Comparison of ENCODE assay signal across 20 cellular contexts in the genomic region with DNA sequence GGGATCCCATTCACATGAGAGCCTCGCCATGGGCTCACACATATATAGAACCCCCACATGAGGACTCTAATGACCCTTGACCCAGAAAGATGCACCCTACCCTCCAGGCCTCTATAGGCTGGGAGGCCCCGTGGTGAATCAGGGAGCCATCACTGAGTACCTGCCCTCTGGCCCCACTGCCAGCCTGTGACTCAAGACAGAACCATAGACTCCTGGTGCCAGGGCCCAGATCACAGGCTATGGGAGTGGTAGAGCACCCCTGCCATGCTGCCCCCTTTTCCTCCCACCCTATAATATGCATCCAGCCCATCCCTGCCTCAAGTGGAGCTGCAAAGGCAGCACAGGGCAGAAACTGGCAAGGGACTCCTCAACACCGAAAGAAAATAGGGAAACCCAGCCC. TPM values are rescaled to one million over a fixed set of nuclear protein-coding genes. Genes with fewer than 3 reads are reported as not detected.
DNase-seq lines count a peak whose midpoint lies in the region; ATAC-seq and TF ChIP-seq lines count a peak whose summit lies in the region.
"Had no signal": no experiment of that assay in that cellular context is flagged by ENCODE, and none has a peak within 500 bp of the region (broad histone marks: within the 10 kb centered on the region; RNA-seq: fewer than 3 reads in every experiment).

No MANE protein-coding gene starts in this region.

- ATAC-seq in IMR-90 (ENCODE audit: low read depth) (no peak), HG03565 (IDR thresholded peaks at IDR 0.05; ENCODE audit: unreplicated experiment) (no peak)
- ATAC-seq in stimulated activated effector memory CD8-positive, alpha-beta T cell treated with anti-CD3 and anti-CD28 coated beads, Interleukin-12 subunit alpha, Interleukin-12 subunit beta, amount 100 ng/mL, for 72 hours = no peak

- H3K27me3 ChIP-seq in IMR-90 (ENCODE audit: control insufficient read depth, insufficient read depth, low read length) = no peaks in the 10 kb centered on the region

- H3K4me1 ChIP-seq in IMR-90 (ENCODE audit: control insufficient read depth, insufficient read depth, low read length) = peaks cover 11% of the 10 kb centered on the region

- in situ Hi-C loops in IMR-90 (cut with MboI; ENCODE audit: low sequenced_read_pairs) = no loop called here

- H2BK15ac ChIP-seq in IMR-90 (ENCODE audit: low read depth, low read length) = no peak overlapping the region

- peaks cover 14% of the 10 kb centered on the region for H3K9me1 ChIP-seq in IMR-90 (ENCODE audit: insufficient read depth, low read length)

- no peaks in the 10 kb centered on the region for H4K20me1 ChIP-seq in IMR-90 (ENCODE audit: insufficient read depth, low read length)

- H3K4me3 Mint-ChIP-seq in stimulated activated effector memory CD8-positive, alpha-beta T cell treated with anti-CD3 and anti-CD28 coated beads, Interleukin-12 subunit alpha, Interleukin-12 subunit beta, amount 100 ng/mL, for 72 hours = no peak overlapping the region

- no peak overlapping the region for H2BK120ac ChIP-seq in IMR-90 (ENCODE audit: low read depth, low read length)

- dilution Hi-C loops in IMR-90 (cut with HindIII; ENCODE audit: low sequenced_read_pairs, unreplicated experiment) = loop anchor here (25.0 kb wide), 1 partner anchor 163 kb away; a partner anchor contains a TSS

- H3K56ac ChIP-seq in IMR-90 (ENCODE audit: extremely low read depth, insufficient read depth, low read length) = no peak overlapping the region

- H3K23ac ChIP-seq in IMR-90 (ENCODE audit: low read depth, low read length) = no peak overlapping the region

- TF ChIP-seq CTCF in IMR-90 (conservative IDR thresholded peaks at IDR 0.05; ENCODE audit: low read depth, low read length) (no peak), epithelial cell of esophagus (IDR thresholded peaks at IDR 0.05; ENCODE audit: insufficient read depth, low read depth, low read length, missing control alignments) (no peak)

- TF ChIP-seq POLR2A in IMR-90 (IDR thresholded peaks at IDR 0.05; ENCODE audit: low read depth, low read length) = no peak

- H3K79me1 ChIP-seq in IMR-90 (ENCODE audit: low read depth in 1 of 2, low read length in 2 of 2) = no peaks in the 10 kb centered on the region

- peak; percentile 21 for DNase-seq in activated CD4-positive, alpha-beta T cell treated with anti-CD3 and anti-CD28 coated beads for 48 hours
- no peak for DNase-seq in activated CD4-positive, alpha-beta T cell treated with anti-CD3 and anti-CD28 coated beads, Interleukin-2, amount 50 U/mL, for 48 hours
- no peak for DNase-seq in IMR-90
- peak; percentile 53 for DNase-seq in epithelial cell of esophagus (ENCODE audit: low read depth)
- DNase-seq in stimulated activated effector memory CD8-positive, alpha-beta T cell treated with anti-CD3 and anti-CD28 coated beads, Interleukin-12 subunit alpha, Interleukin-12 subunit beta, amount 100 ng/mL, for 72 hours (ENCODE audit: low spot score in 2 of 2) = no peak
- DNase-seq in NCI-H2171 (lab: John Stamatoyannopoulos, UW) = no peak
- DNase-seq in stimulated activated naive CD4-positive, alpha-beta T cell (lab: John Stamatoyannopoulos, UW) = no peak
- DNase-seq: C1 segment of cervical spinal cord, COR-L47, DMS79, NCI-H1105, NCI-H2029 treated with DMSO at 0.1 percent for 48 hours, NCI-H526, OCI-M1, Right ventricle myocardium superior had no signal

- no peak overlapping the region for H4K5ac ChIP-seq in IMR-90 (ENCODE audit: low read depth, low read length)

- peaks cover 13% of the 10 kb centered on the region for H3K36me3 Mint-ChIP-seq in stimulated activated effector memory CD8-positive, alpha-beta T cell treated with anti-CD3 and anti-CD28 coated beads, Interleukin-12 subunit alpha, Interleukin-12 subunit beta, amount 100 ng/mL, for 72 hours

- peak overlapping the region; percentile 48 for H3K27ac Mint-ChIP-seq in stimulated activated effector memory CD8-positive, alpha-beta T cell treated with anti-CD3 and anti-CD28 coated beads, Interleukin-12 subunit alpha, Interleukin-12 subunit beta, amount 100 ng/mL, for 72 hours

- peaks cover 70% of the 10 kb centered on the region for H3K4me1 Mint-ChIP-seq in stimulated activated effector memory CD8-positive, alpha-beta T cell treated with anti-CD3 and anti-CD28 coated beads, Interleukin-12 subunit alpha, Interleukin-12 subunit beta, amount 100 ng/mL, for 72 hours

- no peak overlapping the region for H2AK9ac ChIP-seq in IMR-90 (replicated peaks; ENCODE audit: low read depth, low read length, poor library complexity)

- no peak overlapping the region for H3K27ac ChIP-seq in IMR-90 (ENCODE audit: insufficient read depth, low read length)
- H3K27ac ChIP-seq: 22Rv1 had no signal

- H2BK5ac ChIP-seq in IMR-90 (ENCODE audit: low read depth, low read length, poor library complexity, severe bottlenecking) = no peak overlapping the region

- no peaks in the 10 kb centered on the region for H3K9me3 ChIP-seq in IMR-90 (ENCODE audit: control insufficient read depth, insufficient read depth, low read length)

- H3K9ac ChIP-seq in IMR-90 (ENCODE audit: low read depth, low read length) = no peak overlapping the region

- H3K36me3 ChIP-seq in IMR-90 (ENCODE audit: control insufficient read depth, insufficient read depth, low read length) = no peaks in the 10 kb centered on the region

- TF ChIP-seq RAD21 in IMR-90 (IDR thresholded peaks at IDR 0.05; ENCODE audit: low read length) = no peak

- WGBS in IMR-90 (ENCODE audit: extremely low coverage in 2 of 2, insufficient read length in 1 of 2), 2 experiments = 57% methylated on average over 1 of the region's 3 CpGs; no CpG with 5 or more reads in 1 of the 2 experiments

- H3K9me3 Mint-ChIP-seq in stimulated activated effector memory CD8-positive, alpha-beta T cell treated with anti-CD3 and anti-CD28 coated beads, Interleukin-12 subunit alpha, Interleukin-12 subunit beta, amount 100 ng/mL, for 72 hours = no peaks in the 10 kb centered on the region
- H3K9me3 Mint-ChIP-seq: IgD-negative memory B cell had no signal

- BruUV-seq in IMR-90 (replicated peaks; lab: Mats Ljungman, UMichigan) = no TSS peak

- CTCF ChIA-PET in IMR-90 (lab: Yijun Ruan, JAX) = no interaction called here

- POLR2A ChIA-PET in IMR-90 (lab: Charles Lee; ENCODE audit: unreplicated experiment) = no interaction called here

- no peak overlapping the region for H3K18ac ChIP-seq in IMR-90 (ENCODE audit: low read depth, low read length)

- intact Hi-C loops in IMR-90 (cut with micrococcal nuclease) = loop anchor here (5.0 kb wide), 1 partner anchor 43 kb away; no protein-coding TSS in a partner anchor

- no peak overlapping the region for H3K14ac ChIP-seq in IMR-90 (replicated peaks; ENCODE audit: low read depth, low read length)

- H3K4ac ChIP-seq in IMR-90 (ENCODE audit: low read depth, low read length) = no peak overlapping the region

- H3K4me3 ChIP-seq in IMR-90 (ENCODE audit: insufficient read depth, low read depth, low read length) = no peak overlapping the region
- H3K4me3 ChIP-seq in epithelial cell of esophagus (ENCODE audit: low read length) = no peak overlapping the region

- no peak overlapping the region for H4K91ac ChIP-seq in IMR-90 (ENCODE audit: insufficient read depth, low read depth, low read length)

- H4K8ac ChIP-seq in IMR-90 (ENCODE audit: low read depth in 2 of 2, low read length in 2 of 2) = no peak overlapping the region

- no peak overlapping the region for H2BK20ac ChIP-seq in IMR-90 (ENCODE audit: low read depth, low read length)

- no peak overlapping the region for H2AFZ ChIP-seq in IMR-90 (replicated peaks; ENCODE audit: low read length, poor library complexity)

- no peak overlapping the region for H3K4me2 ChIP-seq in IMR-90 (ENCODE audit: low read depth, low read length)

- 0 out of 2 replicates have a peak overlapping the region, but pooled peaks have one; percentile 43 for H2AK5ac ChIP-seq in IMR-90 (ENCODE audit: low read depth, low read length)

TF ChIP-seq in IMR-90, 13 proteins besides CTCF, POLR2A, EP300 and RAD21 (continues in another document):
- TF ChIP-seq MAFK (IDR thresholded peaks at IDR 0.05; ENCODE audit: low read depth, low read length) (no peak), MAZ (IDR thresholded peaks at IDR 0.05; ENCODE audit: borderline replicate concordance, low read depth, low read length) (no peak), SMC3 (IDR thresholded peaks at IDR 0.05; ENCODE audit: low read depth, low read length) (no peak), CEBPB (IDR thresholded peaks at IDR 0.05; ENCODE audit: low read depth, low read length) (no peak), MXI1 (IDR thresholded peaks at IDR 0.05; ENCODE audit: borderline replicate concordance, low read depth, low read length) (no peak)
- TF ChIP-seq, protein P1, sequence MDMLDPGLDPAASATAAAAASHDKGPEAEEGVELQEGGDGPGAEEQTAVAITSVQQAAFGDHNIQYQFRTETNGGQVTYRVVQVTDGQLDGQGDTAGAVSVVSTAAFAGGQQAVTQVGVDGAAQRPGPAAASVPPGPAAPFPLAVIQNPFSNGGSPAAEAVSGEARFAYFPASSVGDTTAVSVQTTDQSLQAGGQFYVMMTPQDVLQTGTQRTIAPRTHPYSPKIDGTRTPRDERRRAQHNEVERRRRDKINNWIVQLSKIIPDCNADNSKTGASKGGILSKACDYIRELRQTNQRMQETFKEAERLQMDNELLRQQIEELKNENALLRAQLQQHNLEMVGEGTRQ (IDR thresholded peaks at IDR 0.05; ENCODE audit: low read depth, low read length) = no peak
- TF ChIP-seq, protein P2, sequence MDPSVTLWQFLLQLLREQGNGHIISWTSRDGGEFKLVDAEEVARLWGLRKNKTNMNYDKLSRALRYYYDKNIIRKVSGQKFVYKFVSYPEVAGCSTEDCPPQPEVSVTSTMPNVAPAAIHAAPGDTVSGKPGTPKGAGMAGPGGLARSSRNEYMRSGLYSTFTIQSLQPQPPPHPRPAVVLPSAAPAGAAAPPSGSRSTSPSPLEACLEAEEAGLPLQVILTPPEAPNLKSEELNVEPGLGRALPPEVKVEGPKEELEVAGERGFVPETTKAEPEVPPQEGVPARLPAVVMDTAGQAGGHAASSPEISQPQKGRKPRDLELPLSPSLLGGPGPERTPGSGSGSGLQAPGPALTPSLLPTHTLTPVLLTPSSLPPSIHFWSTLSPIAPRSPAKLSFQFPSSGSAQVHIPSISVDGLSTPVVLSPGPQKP (IDR thresholded peaks at IDR 0.05; ENCODE audit: borderline replicate concordance, low read depth, low read length) = no peak

RNA-seq across cellular contexts. Expression of a gene that starts 3.4 kb away (rescaled TPM):
- total RNA-seq in IMR-90 (2012; rRNA removed) = 3.3 and 3.8 TPM in 2 replicates
- polyA plus RNA-seq in IMR-90 (2012; rRNA removed) = 10.4 and 12.2 TPM in 2 replicates
- polyA plus RNA-seq in IMR-90 (2012; cell fraction: cytosol; rRNA removed) = 14.4 and 24.3 TPM in 2 replicates
- polyA plus RNA-seq in IMR-90 (2012; cell fraction: nucleus; rRNA removed; ENCODE audit: low replicate concordance) = 9.0 and 17.5 TPM in 2 replicates
- total RNA-seq: SK-MEL-5 had no signal

RNA-seq across cellular contexts. Expression of a gene that starts 23.0 kb away (rescaled TPM):
- 42.8 and 47.3 TPM in 2 replicates for total RNA-seq in IMR-90 (2012; rRNA removed)
- 71.7 and 75.1 TPM in 2 replicates for polyA plus RNA-seq in IMR-90 (2012; rRNA removed)
- 40.8 and 45.2 TPM in 2 replicates for polyA plus RNA-seq in IMR-90 (2012; cell fraction: cytosol; rRNA removed)
- 72.9 and 141 TPM in 2 replicates for polyA plus RNA-seq in IMR-90 (2012; cell fraction: nucleus; rRNA removed; ENCODE audit: low replicate concordance)

RNA-seq across cellular contexts. Expression of a gene that starts 48.4 kb away (rescaled TPM):
- 0.28 TPM in 1 of 2 replicates, not detected in the other for total RNA-seq in IMR-90 (2012; rRNA removed)
- polyA plus RNA-seq in IMR-90 (2012; rRNA removed) = 0.07 TPM in 1 of 2 replicates, not detected in the other
- polyA plus RNA-seq in IMR-90 (2012; cell fraction: cytosol; rRNA removed) = 0.05 and 0.20 TPM in 2 replicates
- 0.42 and 0.61 TPM in 2 replicates for polyA plus RNA-seq in IMR-90 (2012; cell fraction: nucleus; rRNA removed; ENCODE audit: low replicate concordance)
- total RNA-seq: H4, SK-MEL-5 had no signal
- polyA plus RNA-seq: IgD-negative memory B cell had no signal

Comparison
In these comparisons a context has a peak if more than half of its experiments do, and no peak if none do; other contexts are left out.
1. DNase-seq: peak in activated CD4-positive, alpha-beta T cell treated with anti-CD3 and anti-CD28 coated beads for 48 hours (single experiment) and epithelial cell of esophagus (single experiment); none in activated CD4-positive, alpha-beta T cell treated with anti-CD3 and anti-CD28 coated beads, Interleukin-2, amount 50 U/mL, for 48 hours (0 of 2), IMR-90 (single experiment), stimulated activated effector memory CD8-positive, alpha-beta T cell treated with anti-CD3 and anti-CD28 coated beads, Interleukin-12 subunit alpha, Interleukin-12 subunit beta, amount 100 ng/mL, for 72 hours (0 of 2), NCI-H2171 (single experiment) and stimulated activated naive CD4-positive, alpha-beta T cell (0 of 6).